8 cellular contexts compared by ENCODE assay signal in the genomic region with DNA sequence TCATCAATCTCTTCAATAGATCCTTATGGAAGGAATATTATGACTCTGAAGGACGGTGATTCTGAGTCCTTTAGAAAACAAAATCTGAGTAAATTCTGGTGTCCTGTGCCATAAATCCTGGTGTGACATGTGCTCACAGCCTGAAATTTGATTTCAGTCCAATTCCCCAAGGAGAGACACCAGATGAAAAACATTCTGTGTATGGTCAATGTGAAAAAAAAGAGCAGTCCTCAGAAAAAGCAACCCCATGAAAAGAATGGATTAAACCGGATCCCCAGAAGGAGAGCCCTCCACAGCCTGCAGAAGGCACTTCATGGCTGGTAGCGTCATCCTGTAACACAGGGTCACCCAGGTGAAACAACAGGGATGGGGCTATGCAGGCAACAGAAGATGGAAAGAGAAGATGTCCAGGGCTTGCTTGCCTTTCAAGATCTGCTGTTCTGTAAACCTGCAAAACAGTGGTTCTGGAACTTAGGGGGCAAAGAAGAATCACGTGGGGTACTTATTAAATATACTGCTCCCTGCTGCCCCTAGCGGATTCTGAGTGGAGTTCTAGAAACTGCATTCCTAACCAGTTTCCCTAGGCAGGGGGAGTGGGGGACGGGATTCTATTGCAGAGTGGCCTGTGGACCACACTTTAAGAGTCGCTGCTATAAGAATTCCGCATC.
DNase-seq lines count a peak whose midpoint lies in the region; ATAC-seq and TF ChIP-seq lines count a peak whose summit lies in the region.

No MANE protein-coding gene starts in this region.

- H3K4me3 ChIP-seq in adrenal gland (peak overlapping the region in 2 of 4 donors; percentile 11 to 56), skeletal muscle tissue (ENCODE audit: low read length in 3 of 3) (peak overlapping the region; percentile 59 to 74 (median 71))

- TF ChIP-seq POLR2A in adrenal gland (IDR thresholded peaks at IDR 0.05) = no peak

- no peak overlapping the region for H3K27ac Mint-ChIP-seq in activated CD4-positive, alpha-beta memory T cell treated with anti-CD3 and anti-CD28 coated beads for 36 hours
- no peak overlapping the region for H3K27ac Mint-ChIP-seq in activated CD4-positive, alpha-beta memory T cell treated with anti-CD3 and anti-CD28 coated beads, Interleukin-2, amount 10 ng/mL, durations not matched to agents 7 days and 5 days

- peaks cover 11% of the 10 kb centered on the region for H3K9me3 Mint-ChIP-seq in activated CD4-positive, alpha-beta memory T cell treated with anti-CD3 and anti-CD28 coated beads for 36 hours
- H3K9me3 Mint-ChIP-seq in activated CD4-positive, alpha-beta memory T cell treated with anti-CD3 and anti-CD28 coated beads, Interleukin-2, amount 10 ng/mL, durations not matched to agents 7 days and 5 days = peaks cover 7% of the 10 kb centered on the region

- intact Hi-C loops in activated CD4-positive, alpha-beta memory T cell treated with anti-CD3 and anti-CD28 coated beads for 36 hours (cut with micrococcal nuclease) = no loop called here
- intact Hi-C loops in adrenal gland (cut with DNase I) = no loop called here

- H3K9me3 ChIP-seq in adrenal gland (replicated peaks in 1 of 3) = no peaks in the 10 kb centered on the region
- no peaks in the 10 kb centered on the region for H3K9me3 ChIP-seq in skeletal muscle tissue (ENCODE audit: control insufficient read depth in 3 of 3, low read length in 3 of 3)

- POLR2A ChIA-PET in activated CD4-positive, alpha-beta memory T cell treated with anti-CD3 and anti-CD28 coated beads for 36 hours (lab: Charles Lee) = no interaction called here
- POLR2A ChIA-PET in activated CD4-positive, alpha-beta memory T cell treated with anti-CD3 and anti-CD28 coated beads, Interleukin-2, amount 10 ng/mL, durations not matched to agents 7 days and 5 days (lab: Charles Lee) = no interaction called here

- peak; percentile 39 to 77 (median 65) for TF ChIP-seq CTCF in adrenal gland (IDR thresholded peaks at IDR 0.05)

- H3K36me3 Mint-ChIP-seq in activated CD4-positive, alpha-beta memory T cell treated with anti-CD3 and anti-CD28 coated beads for 36 hours = no peaks in the 10 kb centered on the region
- no peaks in the 10 kb centered on the region for H3K36me3 Mint-ChIP-seq in activated CD4-positive, alpha-beta memory T cell treated with anti-CD3 and anti-CD28 coated beads, Interleukin-2, amount 10 ng/mL, durations not matched to agents 7 days and 5 days (ENCODE audit: low read depth)

- H3K4me1 ChIP-seq in adrenal gland (replicated peaks in 1 of 2) (peaks cover 7 to 22% of the 10 kb centered on the region in 2 donors), skeletal muscle tissue (ENCODE audit: control insufficient read depth in 3 of 3, insufficient read depth in 3 of 3, low read length in 3 of 3) (peaks cover 10 to 13% (median 12%) of the 10 kb centered on the region in 3 donors)

- H3K9ac ChIP-seq in skeletal muscle tissue (ENCODE audit: low read depth in 1 of 3, low read length in 3 of 3) = peak overlapping the region in 2 of 3 donors; percentile 37 to 82

- WGBS in adrenal gland, 4 donors = 25 to 36% (median 29%) methylated on average over 8 of the region's 8 CpGs

- ATAC-seq in HG02610 (IDR thresholded peaks at IDR 0.05; ENCODE audit: unreplicated experiment) = peak; percentile 71
- ATAC-seq in HG02571 (IDR thresholded peaks at IDR 0.05; ENCODE audit: unreplicated experiment) = no peak

- H3K4me3 Mint-ChIP-seq in activated CD4-positive, alpha-beta memory T cell treated with anti-CD3 and anti-CD28 coated beads for 36 hours = no peak overlapping the region
- no peak overlapping the region for H3K4me3 Mint-ChIP-seq in activated CD4-positive, alpha-beta memory T cell treated with anti-CD3 and anti-CD28 coated beads, Interleukin-2, amount 10 ng/mL, durations not matched to agents 7 days and 5 days

- DNase-seq in activated CD4-positive, alpha-beta memory T cell treated with anti-CD3 and anti-CD28 coated beads for 36 hours = peak; percentile 23
- no peak for DNase-seq in activated CD4-positive, alpha-beta memory T cell treated with anti-CD3 and anti-CD28 coated beads, Interleukin-2, amount 10 ng/mL, durations not matched to agents 7 days and 5 days
- DNase-seq in NCI-H2171 treated with DMSO at 0.1 percent for 48 hours (lab: John Stamatoyannopoulos, UW) (peak; percentile 89), adrenal gland (peak; percentile 46 to 79 (median 68)), hippocampal formation (lab: John Stamatoyannopoulos, UW) (peak; percentile 33 to 55)

- no peaks in the 10 kb centered on the region for H3K4me1 Mint-ChIP-seq in activated CD4-positive, alpha-beta memory T cell treated with anti-CD3 and anti-CD28 coated beads for 36 hours (ENCODE audit: low read depth)
- no peaks in the 10 kb centered on the region for H3K4me1 Mint-ChIP-seq in activated CD4-positive, alpha-beta memory T cell treated with anti-CD3 and anti-CD28 coated beads, Interleukin-2, amount 10 ng/mL, durations not matched to agents 7 days and 5 days

- H3K27me3 Mint-ChIP-seq in activated CD4-positive, alpha-beta memory T cell treated with anti-CD3 and anti-CD28 coated beads for 36 hours = peaks cover 12% of the 10 kb centered on the region
- peaks cover 12% of the 10 kb centered on the region for H3K27me3 Mint-ChIP-seq in activated CD4-positive, alpha-beta memory T cell treated with anti-CD3 and anti-CD28 coated beads, Interleukin-2, amount 10 ng/mL, durations not matched to agents 7 days and 5 days

- peak overlapping the region; percentile 20 to 78 (median 68) for H3K27ac ChIP-seq in adrenal gland
- peak overlapping the region; percentile 34 for H3K27ac ChIP-seq in skeletal muscle tissue (ENCODE audit: low read depth, low read length)

- H3K27me3 ChIP-seq in adrenal gland (no peaks in the 10 kb centered on the region), skeletal muscle tissue (ENCODE audit: control insufficient read depth in 3 of 3, insufficient read depth in 3 of 3, low read length in 3 of 3) (no peaks in the 10 kb centered on the region)

- H3K36me3 ChIP-seq in adrenal gland (replicated peaks in 1 of 2) = no peaks in the 10 kb centered on the region
- no peaks in the 10 kb centered on the region for H3K36me3 ChIP-seq in skeletal muscle tissue (ENCODE audit: control insufficient read depth in 3 of 3, insufficient read depth in 3 of 3, low read length in 3 of 3)

- CTCF ChIA-PET in activated CD4-positive, alpha-beta memory T cell treated with anti-CD3 and anti-CD28 coated beads for 36 hours (lab: Charles Lee) = interaction anchor here (1.2 kb wide), 1 partner anchor 12 kb away, joined by 4 read pairs; no protein-coding TSS in a partner anchor
- CTCF ChIA-PET in activated CD4-positive, alpha-beta memory T cell treated with anti-CD3 and anti-CD28 coated beads, Interleukin-2, amount 10 ng/mL, durations not matched to agents 7 days and 5 days (lab: Charles Lee) = interaction anchor here (1.2 kb wide), 1 partner anchor 12 kb away, joined by 8 read pairs; no protein-coding TSS in a partner anchor
